In genomic region chr10:5576154-5576748, GRCh38 we compare ENCODE assay signal across 23 cellular contexts. TPM values are rescaled to one million over a fixed set of nuclear protein-coding genes. Genes with fewer than 3 reads are reported as not detected.
A peak's percentile ranks its signal among the peaks of the same experiment; 100 is the strongest.
DNase-seq lines count a peak whose midpoint lies in the region; ATAC-seq and TF ChIP-seq lines count a peak whose summit lies in the region.
"Had no signal": no experiment of that assay in that cellular context is flagged by ENCODE, and none has a peak within 500 bp of the region (broad histone marks: within the 10 kb centered on the region; RNA-seq: fewer than 3 reads in every experiment).

No MANE protein-coding gene starts in this region.

- H3K4me1 ChIP-seq in upper lobe of right lung (no peaks in the 10 kb centered on the region), uterus (no peaks in the 10 kb centered on the region)
- H3K4me1 ChIP-seq: BLaER1 had no signal

- DNase-seq in activated naive CD4-positive, alpha-beta T cell treated with Interleukin-2 at 50 U/mL for 16 hours = no peak
- DNase-seq in activated T-helper 1 cell treated with anti-CD3 and anti-CD28 coated beads, Interleukin-12 subunit alpha, Interleukin-12 subunit beta, Interleukin-2, Interleukin-4 antibody, amounts not matched to agents 30 ng/mL and 10 ng/mL and 1 ng/mL, durations not matched to agents 14 hours and 24 hours and 36 hours (ENCODE audit: low spot score) = no peak
- DNase-seq in mesothelial cell of epicardium (ENCODE audit: low spot score in 2 of 2, unreplicated experiment in 2 of 2) = no peak
- DNase-seq in upper lobe of right lung = peak; percentile 26
- DNase-seq in uterus = no peak
- no peak for DNase-seq in foreskin melanocyte
- DNase-seq: activated CD4-positive, CD25-positive, alpha-beta regulatory T cell treated with anti-CD3 and anti-CD28 coated beads, Interleukin-2, amount 50 U/mL, for 72 hours; activated T-cell treated with anti-CD3 and anti-CD28 coated beads, Interleukin-2, amount 50 U/mL, for 48 hours; NCI-H1105; NCI-H2081; NCI-H446; SK-N-SH had no signal

- H3K4me3 Mint-ChIP-seq in activated naive CD4-positive, alpha-beta T cell treated with anti-CD3 and anti-CD28 coated beads, Interleukin-2, amount 50 U/mL, for 24 hours = no peak overlapping the region
- no peak overlapping the region for H3K4me3 Mint-ChIP-seq in activated T-helper 1 cell treated with anti-CD3 and anti-CD28 coated beads, Interleukin-12 subunit alpha, Interleukin-12 subunit beta, Interleukin-2, Interleukin-4 antibody, amounts not matched to agents 30 ng/mL and 10 ng/mL and 1 ng/mL, durations not matched to agents 14 hours and 24 hours and 36 hours
- H3K4me3 Mint-ChIP-seq in mesothelial cell of epicardium = no peak overlapping the region

- H3K9me3 Mint-ChIP-seq in activated naive CD4-positive, alpha-beta T cell treated with anti-CD3 and anti-CD28 coated beads, Interleukin-2, amount 50 U/mL, for 24 hours = no peaks in the 10 kb centered on the region
- peaks cover 3% of the 10 kb centered on the region for H3K9me3 Mint-ChIP-seq in activated T-helper 1 cell treated with anti-CD3 and anti-CD28 coated beads, Interleukin-12 subunit alpha, Interleukin-12 subunit beta, Interleukin-2, Interleukin-4 antibody, amounts not matched to agents 30 ng/mL and 10 ng/mL and 1 ng/mL, durations not matched to agents 14 hours and 24 hours and 36 hours
- H3K9me3 Mint-ChIP-seq in mesothelial cell of epicardium = peaks cover 10% of the 10 kb centered on the region

- H3K27ac ChIP-seq in upper lobe of right lung (no peak overlapping the region), uterus (peak overlapping the region in 1 of 2 donors; percentile 75)
- H3K27ac ChIP-seq: BLaER1, tibial artery had no signal

- intact Hi-C loops in activated T-helper 1 cell treated with anti-CD3 and anti-CD28 coated beads, Interleukin-12 subunit alpha, Interleukin-12 subunit beta, Interleukin-2, Interleukin-4 antibody, amounts not matched to agents 30 ng/mL and 10 ng/mL and 1 ng/mL, durations not matched to agents 14 hours and 24 hours and 36 hours (cut with micrococcal nuclease) = no loop called here
- intact Hi-C loops in upper lobe of right lung (cut with DNase I) (no loop called here), uterus (cut with DNase I; ENCODE audit: low total_unique reads) (no loop called here)

- no peaks in the 10 kb centered on the region for H3K27me3 Mint-ChIP-seq in activated naive CD4-positive, alpha-beta T cell treated with anti-CD3 and anti-CD28 coated beads, Interleukin-2, amount 50 U/mL, for 24 hours
- H3K27me3 Mint-ChIP-seq in activated T-helper 1 cell treated with anti-CD3 and anti-CD28 coated beads, Interleukin-12 subunit alpha, Interleukin-12 subunit beta, Interleukin-2, Interleukin-4 antibody, amounts not matched to agents 30 ng/mL and 10 ng/mL and 1 ng/mL, durations not matched to agents 14 hours and 24 hours and 36 hours (ENCODE audit: insufficient read depth) = peaks cover 4% of the 10 kb centered on the region
- no peaks in the 10 kb centered on the region for H3K27me3 Mint-ChIP-seq in mesothelial cell of epicardium (ENCODE audit: low read depth)

- H3K36me3 ChIP-seq in upper lobe of right lung = no peaks in the 10 kb centered on the region
- H3K36me3 ChIP-seq in uterus = no peaks in the 10 kb centered on the region
- H3K36me3 ChIP-seq: BLaER1, tibial artery had no signal

- TF ChIP-seq POLR2A in uterus (IDR thresholded peaks at IDR 0.05) = no peak

- H3K36me3 Mint-ChIP-seq in activated naive CD4-positive, alpha-beta T cell treated with anti-CD3 and anti-CD28 coated beads, Interleukin-2, amount 50 U/mL, for 24 hours = no peaks in the 10 kb centered on the region
- H3K36me3 Mint-ChIP-seq in activated T-helper 1 cell treated with anti-CD3 and anti-CD28 coated beads, Interleukin-12 subunit alpha, Interleukin-12 subunit beta, Interleukin-2, Interleukin-4 antibody, amounts not matched to agents 30 ng/mL and 10 ng/mL and 1 ng/mL, durations not matched to agents 14 hours and 24 hours and 36 hours (ENCODE audit: low read depth) = no peaks in the 10 kb centered on the region
- H3K36me3 Mint-ChIP-seq in mesothelial cell of epicardium = peaks cover 2% of the 10 kb centered on the region

- H3K27ac Mint-ChIP-seq in activated naive CD4-positive, alpha-beta T cell treated with anti-CD3 and anti-CD28 coated beads, Interleukin-2, amount 50 U/mL, for 24 hours = peak overlapping the region; percentile 20
- peak overlapping the region; percentile 20 for H3K27ac Mint-ChIP-seq in activated T-helper 1 cell treated with anti-CD3 and anti-CD28 coated beads, Interleukin-12 subunit alpha, Interleukin-12 subunit beta, Interleukin-2, Interleukin-4 antibody, amounts not matched to agents 30 ng/mL and 10 ng/mL and 1 ng/mL, durations not matched to agents 14 hours and 24 hours and 36 hours
- peak overlapping the region; percentile 60 for H3K27ac Mint-ChIP-seq in mesothelial cell of epicardium

- no peaks in the 10 kb centered on the region for H3K9me3 ChIP-seq in upper lobe of right lung
- H3K9me3 ChIP-seq in uterus = no peaks in the 10 kb centered on the region
- H3K9me3 ChIP-seq: BLaER1, SK-N-SH had no signal

- TF ChIP-seq CTCF in mesothelial cell of epicardium (IDR thresholded peaks at IDR 0.05; ENCODE audit: unreplicated experiment) (no peak), upper lobe of right lung (IDR thresholded peaks at IDR 0.05) (no peak), uterus (IDR thresholded peaks at IDR 0.05) (no peak)

- no peak overlapping the region for H3K4me3 ChIP-seq in upper lobe of right lung
- no peak overlapping the region for H3K4me3 ChIP-seq in uterus
- H3K4me3 ChIP-seq: BLaER1, lung, tibial artery had no signal

- H3K27me3 ChIP-seq in upper lobe of right lung (no peaks in the 10 kb centered on the region), uterus (no peaks in the 10 kb centered on the region)
- H3K27me3 ChIP-seq: BLaER1, tibial artery had no signal

- ATAC-seq in upper lobe of right lung = no peak
- no peak for ATAC-seq in HG03432 (IDR thresholded peaks at IDR 0.05; ENCODE audit: unreplicated experiment)

- no peaks in the 10 kb centered on the region for H3K4me1 Mint-ChIP-seq in activated naive CD4-positive, alpha-beta T cell treated with anti-CD3 and anti-CD28 coated beads, Interleukin-2, amount 50 U/mL, for 24 hours
- no peaks in the 10 kb centered on the region for H3K4me1 Mint-ChIP-seq in activated T-helper 1 cell treated with anti-CD3 and anti-CD28 coated beads, Interleukin-12 subunit alpha, Interleukin-12 subunit beta, Interleukin-2, Interleukin-4 antibody, amounts not matched to agents 30 ng/mL and 10 ng/mL and 1 ng/mL, durations not matched to agents 14 hours and 24 hours and 36 hours (ENCODE audit: low read depth)
- peaks cover 31% of the 10 kb centered on the region for H3K4me1 Mint-ChIP-seq in mesothelial cell of epicardium

RNA-seq across cellular contexts. Expression of gene CALML3, which starts 51.5 kb away (rescaled TPM):
- total RNA-seq in activated T-helper 1 cell treated with anti-CD3 and anti-CD28 coated beads, Interleukin-12 subunit alpha, Interleukin-12 subunit beta, Interleukin-2, Interleukin-4 antibody, amounts not matched to agents 30 ng/mL and 10 ng/mL and 1 ng/mL, durations not matched to agents 14 hours and 24 hours and 36 hours = not detected in 2 replicates
- total RNA-seq in mesothelial cell of epicardium (0.07 TPM in 1 of 3 replicates, not detected in the others), upper lobe of right lung (not detected), uterus (not detected)
- total RNA-seq: A172; activated CD8-positive, alpha-beta memory T cell treated with anti-CD3 and anti-CD28 coated beads for 36 hours; dermis microvascular lymphatic vessel endothelial cell; fibroblast of villous mesenchyme; H7; osteocyte had no signal
